In the genomic region with DNA sequence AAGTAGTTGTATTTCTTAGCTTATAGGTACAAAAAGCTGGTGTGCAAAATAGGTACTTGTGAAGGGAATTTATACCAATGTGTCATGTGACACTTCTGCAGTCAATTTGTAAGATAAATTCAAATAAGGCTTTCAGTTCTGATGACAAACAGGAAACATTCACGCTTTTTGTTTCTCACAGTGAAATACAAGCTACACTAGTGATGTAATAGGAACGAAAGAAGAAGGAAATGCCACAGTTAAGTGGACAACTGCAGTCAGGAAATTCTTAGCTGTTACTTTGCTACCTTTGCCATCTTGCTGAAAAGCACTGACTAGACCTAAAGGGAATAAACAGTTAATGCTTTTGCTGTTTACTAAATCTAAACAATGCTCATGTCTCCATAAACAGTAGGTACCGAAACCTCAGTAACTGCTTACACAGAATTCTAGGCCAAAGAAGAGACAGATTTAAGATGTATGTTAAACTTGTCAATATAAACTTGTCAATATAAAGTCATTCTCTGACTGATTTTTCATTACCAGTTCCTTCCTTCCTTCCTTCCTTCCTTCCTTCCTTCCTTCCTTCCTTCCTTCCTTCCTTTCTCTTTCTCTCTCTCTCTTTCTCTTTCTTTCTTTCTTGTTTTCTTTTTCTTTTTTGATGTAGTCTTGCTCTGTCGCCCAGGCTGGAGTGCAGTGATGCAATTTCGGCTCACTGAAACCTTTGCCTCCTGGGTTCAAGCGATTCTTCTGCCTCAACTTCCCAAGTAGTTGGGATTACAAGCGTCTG, we compare ENCODE assay signal across 8 cellular contexts. TPM values are rescaled to one million over a fixed set of nuclear protein-coding genes. Genes with fewer than 3 reads are reported as not detected.
DNase-seq lines count a peak whose midpoint lies in the region; ATAC-seq and TF ChIP-seq lines count a peak whose summit lies in the region.

No MANE protein-coding gene starts in this region.

- intact Hi-C loops in CD14-positive monocyte (cut with micrococcal nuclease) = loop anchor here in 1 of 2 donors (10.0 kb wide), 2 partner anchors 66 to 1914 kb away; a partner anchor contains a TSS

- peaks cover 0 to 7% (median 0%) of the 10 kb centered on the region in 3 donors for H3K27me3 Mint-ChIP-seq in CD14-positive monocyte (ENCODE audit: low read depth in 3 of 3)
- no peaks in the 10 kb centered on the region for H3K27me3 Mint-ChIP-seq in activated naive CD8-positive, alpha-beta T cell
- no peaks in the 10 kb centered on the region for H3K27me3 Mint-ChIP-seq in stimulated activated naive CD8-positive, alpha-beta T cell treated with anti-CD3 and anti-CD28 coated beads, Interleukin-15, amount 100 ng/mL, for 72 hours

- ATAC-seq in GM19324 (IDR thresholded peaks at IDR 0.05; ENCODE audit: low FRiP score, unreplicated experiment) = peak; percentile 94
- ATAC-seq in HG03135 (IDR thresholded peaks at IDR 0.05; ENCODE audit: unreplicated experiment) = peak; percentile 86
- peak; percentile 93 for ATAC-seq in stimulated activated naive CD8-positive, alpha-beta T cell treated with anti-CD3 and anti-CD28 coated beads, Interleukin-15, amount 100 ng/mL, for 72 hours

- DNase-seq in CD14-positive monocyte (ENCODE audit: low spot score) = no peak
- no peak for DNase-seq in stimulated activated naive CD8-positive, alpha-beta T cell treated with anti-CD3 and anti-CD28 coated beads, Interleukin-15, amount 100 ng/mL, for 72 hours
- no peak for DNase-seq in epidermal melanocyte (ENCODE audit: insufficient read length, low spot score)
- no peak for DNase-seq in C1 segment of cervical spinal cord (lab: John Stamatoyannopoulos, UW)
- no peak for DNase-seq in NCI-H446 (lab: John Stamatoyannopoulos, UW)

- peaks cover 0 to 3% (median 0%) of the 10 kb centered on the region in 7 donors for H3K9me3 Mint-ChIP-seq in CD14-positive monocyte
- H3K9me3 Mint-ChIP-seq in activated naive CD8-positive, alpha-beta T cell (ENCODE audit: low read depth) = no peaks in the 10 kb centered on the region
- H3K9me3 Mint-ChIP-seq in stimulated activated naive CD8-positive, alpha-beta T cell treated with anti-CD3 and anti-CD28 coated beads, Interleukin-15, amount 100 ng/mL, for 72 hours = no peaks in the 10 kb centered on the region

- no peak for TF ChIP-seq CTCF in CD14-positive monocyte (IDR thresholded peaks at IDR 0.05)

- H3K4me3 Mint-ChIP-seq in CD14-positive monocyte = no peak overlapping the region
- peak overlapping the region; percentile 56 for H3K4me3 Mint-ChIP-seq in activated naive CD8-positive, alpha-beta T cell
- H3K4me3 Mint-ChIP-seq in stimulated activated naive CD8-positive, alpha-beta T cell treated with anti-CD3 and anti-CD28 coated beads, Interleukin-15, amount 100 ng/mL, for 72 hours = peak overlapping the region; percentile 47 to 51

- H3K4me1 Mint-ChIP-seq in CD14-positive monocyte = peaks cover 50% of the 10 kb centered on the region
- peaks cover 34% of the 10 kb centered on the region for H3K4me1 Mint-ChIP-seq in activated naive CD8-positive, alpha-beta T cell (ENCODE audit: low read depth)
- peaks cover 39% of the 10 kb centered on the region for H3K4me1 Mint-ChIP-seq in stimulated activated naive CD8-positive, alpha-beta T cell treated with anti-CD3 and anti-CD28 coated beads, Interleukin-15, amount 100 ng/mL, for 72 hours

- H3K36me3 Mint-ChIP-seq in CD14-positive monocyte = peaks cover 19 to 24% of the 10 kb centered on the region in 2 donors
- peaks cover 9% of the 10 kb centered on the region for H3K36me3 Mint-ChIP-seq in activated naive CD8-positive, alpha-beta T cell

- peak overlapping the region; percentile 87 to 95 (median 93) for H3K27ac Mint-ChIP-seq in CD14-positive monocyte
- H3K27ac Mint-ChIP-seq in activated naive CD8-positive, alpha-beta T cell = peak overlapping the region; percentile 83
- peak overlapping the region; percentile 98 to 99 for H3K27ac Mint-ChIP-seq in stimulated activated naive CD8-positive, alpha-beta T cell treated with anti-CD3 and anti-CD28 coated beads, Interleukin-15, amount 100 ng/mL, for 72 hours

RNA-seq across cellular contexts. Expression of a gene that starts 10.1 kb away (rescaled TPM):
- polyA plus RNA-seq in CD14-positive monocyte = 10 to 100 TPM; 18.8 to 24.5 TPM

Comparison
In these comparisons a context has a peak if more than half of its experiments do, and no peak if none do; other contexts are left out.
1. H3K4me3 Mint-ChIP-seq: peak in activated naive CD8-positive, alpha-beta T cell (single experiment) and stimulated activated naive CD8-positive, alpha-beta T cell treated with anti-CD3 and anti-CD28 coated beads, Interleukin-15, amount 100 ng/mL, for 72 hours (2 of 2); none in CD14-positive monocyte (0 of 2).
2. Peak in every context shown above with its lines, with median percentiles within 50 percentile points of each other: H3K27ac Mint-ChIP-seq and ATAC-seq.